ENCODE assay signal across 1 cellular context in the genomic region with DNA sequence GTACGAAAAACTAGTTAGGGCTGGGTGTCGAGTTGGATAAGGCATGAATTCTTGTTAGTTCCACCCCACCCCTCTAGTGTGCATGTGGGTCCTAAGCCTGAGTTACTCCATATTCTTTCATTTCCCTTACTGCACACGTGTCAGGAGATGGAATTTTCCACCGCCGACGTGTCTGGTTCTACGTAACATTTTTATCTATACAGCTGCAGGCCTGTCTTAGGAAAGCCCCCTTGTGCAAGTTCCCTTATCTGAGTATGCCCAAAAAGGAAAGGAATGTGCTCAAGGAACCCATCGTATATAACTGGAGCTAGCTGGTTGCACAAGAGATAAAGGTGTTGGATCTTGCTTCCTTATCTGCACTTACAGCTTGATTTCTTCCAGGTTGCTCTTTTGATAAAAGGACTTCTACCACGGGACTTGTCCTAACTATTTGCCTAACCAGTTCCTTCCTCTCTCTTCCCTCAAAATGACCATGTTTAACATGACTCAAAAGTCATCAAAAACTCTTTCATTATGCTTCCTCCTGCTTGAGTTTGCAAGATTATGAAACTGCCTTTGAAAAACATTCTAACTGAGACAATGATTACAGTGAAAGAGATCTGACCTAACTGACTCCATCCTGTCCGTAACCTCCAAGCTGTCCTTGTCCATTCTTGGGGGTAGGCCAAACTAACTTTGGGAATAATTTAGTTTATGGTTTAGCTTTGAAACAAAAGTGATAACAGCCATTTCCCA.
TF ChIP-seq lines count a peak whose summit lies in the region.

No MANE protein-coding gene starts in this region.

TF ChIP-seq in K562, 482 proteins besides CTCF, POLR2A, EP300 and RAD21 (continued from another document and continues in another):
- TF ChIP-seq ZNF696 (CRISPR knock-in tag; conservative IDR thresholded peaks at IDR 0.05) (peak; percentile 86), RBM14 (IDR thresholded peaks at IDR 0.05; ENCODE audit: borderline replicate concordance, insufficient read depth, low read depth, low read length) (no peak), RBM25 (IDR thresholded peaks at IDR 0.05; ENCODE audit: low read depth, low read length, severe bottlenecking) (no peak), DNMT1 (IDR thresholded peaks at IDR 0.05) (0 out of 2 replicates have a peak, but pooled peaks have one; percentile 13), ZNF75A (CRISPR knock-in tag; IDR thresholded peaks at IDR 0.05) (peak; percentile 96), TAF7 (tag; IDR thresholded peaks at IDR 0.05) (peak; percentile 94), MAFK (IDR thresholded peaks at IDR 0.05; ENCODE audit: low read length) (0 out of 2 replicates have a peak, but pooled peaks have one; percentile 7), BACH1 (tag; IDR thresholded peaks at IDR 0.05) (peak; percentile 99), RBM34 (IDR thresholded peaks at IDR 0.05; ENCODE audit: borderline replicate concordance, insufficient read depth, low read length) (no peak), SIN3A (IDR thresholded peaks at IDR 0.05; ENCODE audit: borderline replicate concordance in 2 of 2, control insufficient read depth in 1 of 2, low read depth in 2 of 2, low read length in 2 of 2) (no peak), SRF (CRISPR knock-in tag; IDR thresholded peaks at IDR 0.05) (peak; percentile 90 to 97), CBX8 (IDR thresholded peaks at IDR 0.05; ENCODE audit: borderline replicate concordance, extremely low read depth, low read depth, low read length, poor library complexity, severe bottlenecking) (no peak), ZKSCAN8 (CRISPR knock-in tag; IDR thresholded peaks at IDR 0.05) (peak; percentile 99), TEAD4 (IDR thresholded peaks at IDR 0.05; ENCODE audit: low read length) (peak; percentile 100), TEAD4 (CRISPR knock-in tag; IDR thresholded peaks at IDR 0.05; ENCODE audit: borderline replicate concordance) (0 out of 2 replicates have a peak, but pooled peaks have one; percentile 61), KLF16 (IDR thresholded peaks at IDR 0.05) (peak; percentile 100), ARID2 (IDR thresholded peaks at IDR 0.05) (0 out of 2 replicates have a peak, but pooled peaks have one; percentile 48), HNRNPH1 (optimal IDR thresholded peaks at IDR 0.05; ENCODE audit: low read depth, low read length) (no peak), CREM (IDR thresholded peaks at IDR 0.05; ENCODE audit: low read depth) (peak; percentile 95), MEF2A (IDR thresholded peaks at IDR 0.05; ENCODE audit: control insufficient read depth, low read depth, low read length) (peak; percentile 88), NR1H2 (CRISPR knock-in tag; IDR thresholded peaks at IDR 0.05) (no peak), NFE2 (IDR thresholded peaks at IDR 0.05; ENCODE audit: low read depth) (peak; percentile 63), NFYB (IDR thresholded peaks at IDR 0.05; ENCODE audit: extremely low read depth, insufficient read length) (no peak), POLR2AphosphoS5 (IDR thresholded peaks at IDR 0.05; ENCODE audit: control insufficient read depth, insufficient read depth, low read depth, low read length) (peak; percentile 99), XRCC3 (IDR thresholded peaks at IDR 0.05) (no peak), ERF (CRISPR knock-in tag; IDR thresholded peaks at IDR 0.05) (peak; percentile 99), HNRNPL (IDR thresholded peaks at IDR 0.05; ENCODE audit: low read depth, low read length) (no peak), ILF3 (IDR thresholded peaks at IDR 0.05; ENCODE audit: borderline replicate concordance) (0 out of 2 replicates have a peak, but pooled peaks have one; percentile 48), ZNF586 (CRISPR knock-in tag; conservative IDR thresholded peaks at IDR 0.05) (peak; percentile 93), GTF2F1 (IDR thresholded peaks at IDR 0.05; ENCODE audit: low read depth, low read length) (0 out of 2 replicates have a peak, but pooled peaks have one; percentile 21), ZC3H11A (IDR thresholded peaks at IDR 0.05; ENCODE audit: low read depth, low read length) (no peak), MIER1 (IDR thresholded peaks at IDR 0.05; ENCODE audit: low read depth) (peak; percentile 80; the same call in 1 of the 2 replicates), NR2C1 (IDR thresholded peaks at IDR 0.05) (peak; percentile 73), NR2C1 (tag; IDR thresholded peaks at IDR 0.05) (peak; percentile 96), ZNF408 (CRISPR knock-in tag; IDR thresholded peaks at IDR 0.05; ENCODE audit: low read depth) (peak; percentile 75; the same call in 1 of the 2 replicates), MAFF (IDR thresholded peaks at IDR 0.05; ENCODE audit: low read length) (no peak), SIX5 (IDR thresholded peaks at IDR 0.05; ENCODE audit: borderline replicate concordance in 1 of 2, insufficient read depth in 1 of 2, low read depth in 1 of 2, low read length in 2 of 2) (no peak), RNF2 (IDR thresholded peaks at IDR 0.05) (peak; percentile 98), LEF1 (IDR thresholded peaks at IDR 0.05) (peak; percentile 99), CBFA2T3 (IDR thresholded peaks at IDR 0.05) (peak; percentile 100), PML (IDR thresholded peaks at IDR 0.05; ENCODE audit: low read length) (peak; percentile 100), BRD4 (IDR thresholded peaks at IDR 0.05) (no peak)
- TF ChIP-seq, protein P1, sequence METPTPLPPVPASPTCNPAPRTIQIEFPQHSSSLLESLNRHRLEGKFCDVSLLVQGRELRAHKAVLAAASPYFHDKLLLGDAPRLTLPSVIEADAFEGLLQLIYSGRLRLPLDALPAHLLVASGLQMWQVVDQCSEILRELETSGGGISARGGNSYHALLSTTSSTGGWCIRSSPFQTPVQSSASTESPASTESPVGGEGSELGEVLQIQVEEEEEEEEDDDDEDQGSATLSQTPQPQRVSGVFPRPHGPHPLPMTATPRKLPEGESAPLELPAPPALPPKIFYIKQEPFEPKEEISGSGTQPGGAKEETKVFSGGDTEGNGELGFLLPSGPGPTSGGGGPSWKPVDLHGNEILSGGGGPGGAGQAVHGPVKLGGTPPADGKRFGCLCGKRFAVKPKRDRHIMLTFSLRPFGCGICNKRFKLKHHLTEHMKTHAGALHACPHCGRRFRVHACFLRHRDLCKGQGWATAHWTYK (CRISPR knock-in tag; IDR thresholded peaks at IDR 0.05): peak; percentile 100
- TF ChIP-seq, protein P2, sequence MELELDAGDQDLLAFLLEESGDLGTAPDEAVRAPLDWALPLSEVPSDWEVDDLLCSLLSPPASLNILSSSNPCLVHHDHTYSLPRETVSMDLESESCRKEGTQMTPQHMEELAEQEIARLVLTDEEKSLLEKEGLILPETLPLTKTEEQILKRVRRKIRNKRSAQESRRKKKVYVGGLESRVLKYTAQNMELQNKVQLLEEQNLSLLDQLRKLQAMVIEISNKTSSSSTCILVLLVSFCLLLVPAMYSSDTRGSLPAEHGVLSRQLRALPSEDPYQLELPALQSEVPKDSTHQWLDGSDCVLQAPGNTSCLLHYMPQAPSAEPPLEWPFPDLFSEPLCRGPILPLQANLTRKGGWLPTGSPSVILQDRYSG (tag; conservative IDR thresholded peaks at IDR 0.05; ENCODE audit: low read depth): peak; percentile 99
- TF ChIP-seq, protein P3, sequence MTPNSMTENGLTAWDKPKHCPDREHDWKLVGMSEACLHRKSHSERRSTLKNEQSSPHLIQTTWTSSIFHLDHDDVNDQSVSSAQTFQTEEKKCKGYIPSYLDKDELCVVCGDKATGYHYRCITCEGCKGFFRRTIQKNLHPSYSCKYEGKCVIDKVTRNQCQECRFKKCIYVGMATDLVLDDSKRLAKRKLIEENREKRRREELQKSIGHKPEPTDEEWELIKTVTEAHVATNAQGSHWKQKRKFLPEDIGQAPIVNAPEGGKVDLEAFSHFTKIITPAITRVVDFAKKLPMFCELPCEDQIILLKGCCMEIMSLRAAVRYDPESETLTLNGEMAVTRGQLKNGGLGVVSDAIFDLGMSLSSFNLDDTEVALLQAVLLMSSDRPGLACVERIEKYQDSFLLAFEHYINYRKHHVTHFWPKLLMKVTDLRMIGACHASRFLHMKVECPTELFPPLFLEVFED (CRISPR knock-in tag; conservative IDR thresholded peaks at IDR 0.05): peak; percentile 97
- TF ChIP-seq, protein P4, sequence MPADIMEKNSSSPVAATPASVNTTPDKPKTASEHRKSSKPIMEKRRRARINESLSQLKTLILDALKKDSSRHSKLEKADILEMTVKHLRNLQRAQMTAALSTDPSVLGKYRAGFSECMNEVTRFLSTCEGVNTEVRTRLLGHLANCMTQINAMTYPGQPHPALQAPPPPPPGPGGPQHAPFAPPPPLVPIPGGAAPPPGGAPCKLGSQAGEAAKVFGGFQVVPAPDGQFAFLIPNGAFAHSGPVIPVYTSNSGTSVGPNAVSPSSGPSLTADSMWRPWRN (IDR thresholded peaks at IDR 0.05; ENCODE audit: low read depth): peak; percentile 99
- TF ChIP-seq, protein P5, sequence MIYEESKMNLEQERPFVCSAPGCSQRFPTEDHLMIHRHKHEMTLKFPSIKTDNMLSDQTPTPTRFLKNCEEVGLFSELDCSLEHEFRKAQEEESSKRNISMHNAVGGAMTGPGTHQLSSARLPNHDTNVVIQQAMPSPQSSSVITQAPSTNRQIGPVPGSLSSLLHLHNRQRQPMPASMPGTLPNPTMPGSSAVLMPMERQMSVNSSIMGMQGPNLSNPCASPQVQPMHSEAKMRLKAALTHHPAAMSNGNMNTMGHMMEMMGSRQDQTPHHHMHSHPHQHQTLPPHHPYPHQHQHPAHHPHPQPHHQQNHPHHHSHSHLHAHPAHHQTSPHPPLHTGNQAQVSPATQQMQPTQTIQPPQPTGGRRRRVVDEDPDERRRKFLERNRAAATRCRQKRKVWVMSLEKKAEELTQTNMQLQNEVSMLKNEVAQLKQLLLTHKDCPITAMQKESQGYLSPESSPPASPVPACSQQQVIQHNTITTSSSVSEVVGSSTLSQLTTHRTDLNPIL (CRISPR knock-in tag; IDR thresholded peaks at IDR 0.05): peak; percentile 99
- TF ChIP-seq, protein P6, sequence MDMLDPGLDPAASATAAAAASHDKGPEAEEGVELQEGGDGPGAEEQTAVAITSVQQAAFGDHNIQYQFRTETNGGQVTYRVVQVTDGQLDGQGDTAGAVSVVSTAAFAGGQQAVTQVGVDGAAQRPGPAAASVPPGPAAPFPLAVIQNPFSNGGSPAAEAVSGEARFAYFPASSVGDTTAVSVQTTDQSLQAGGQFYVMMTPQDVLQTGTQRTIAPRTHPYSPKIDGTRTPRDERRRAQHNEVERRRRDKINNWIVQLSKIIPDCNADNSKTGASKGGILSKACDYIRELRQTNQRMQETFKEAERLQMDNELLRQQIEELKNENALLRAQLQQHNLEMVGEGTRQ (CRISPR knock-in tag; IDR thresholded peaks at IDR 0.05): peak; percentile 69; the same call in 1 of the 2 replicates
- TF ChIP-seq, protein P7, sequence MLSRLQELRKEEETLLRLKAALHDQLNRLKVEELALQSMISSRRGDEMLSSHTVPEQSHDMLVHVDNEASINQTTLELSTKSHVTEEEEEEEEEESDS (CRISPR knock-in tag; IDR thresholded peaks at IDR 0.05): peak; percentile 90
- TF ChIP-seq, protein P8, sequence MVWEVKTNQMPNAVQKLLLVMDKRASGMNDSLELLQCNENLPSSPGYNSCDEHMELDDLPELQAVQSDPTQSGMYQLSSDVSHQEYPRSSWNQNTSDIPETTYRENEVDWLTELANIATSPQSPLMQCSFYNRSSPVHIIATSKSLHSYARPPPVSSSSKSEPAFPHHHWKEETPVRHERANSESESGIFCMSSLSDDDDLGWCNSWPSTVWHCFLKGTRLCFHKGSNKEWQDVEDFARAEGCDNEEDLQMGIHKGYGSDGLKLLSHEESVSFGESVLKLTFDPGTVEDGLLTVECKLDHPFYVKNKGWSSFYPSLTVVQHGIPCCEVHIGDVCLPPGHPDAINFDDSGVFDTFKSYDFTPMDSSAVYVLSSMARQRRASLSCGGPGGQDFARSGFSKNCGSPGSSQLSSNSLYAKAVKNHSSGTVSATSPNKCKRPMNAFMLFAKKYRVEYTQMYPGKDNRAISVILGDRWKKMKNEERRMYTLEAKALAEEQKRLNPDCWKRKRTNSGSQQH (CRISPR knock-in tag; IDR thresholded peaks at IDR 0.05): peak; percentile 91; the same call in 1 of the 2 replicates
- TF ChIP-seq, protein P9, sequence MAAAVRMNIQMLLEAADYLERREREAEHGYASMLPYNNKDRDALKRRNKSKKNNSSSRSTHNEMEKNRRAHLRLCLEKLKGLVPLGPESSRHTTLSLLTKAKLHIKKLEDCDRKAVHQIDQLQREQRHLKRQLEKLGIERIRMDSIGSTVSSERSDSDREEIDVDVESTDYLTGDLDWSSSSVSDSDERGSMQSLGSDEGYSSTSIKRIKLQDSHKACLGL (CRISPR knock-in tag; IDR thresholded peaks at IDR 0.05; ENCODE audit: borderline replicate concordance, poor library complexity, severe bottlenecking): peak; percentile 99
- TF ChIP-seq, protein P10, sequence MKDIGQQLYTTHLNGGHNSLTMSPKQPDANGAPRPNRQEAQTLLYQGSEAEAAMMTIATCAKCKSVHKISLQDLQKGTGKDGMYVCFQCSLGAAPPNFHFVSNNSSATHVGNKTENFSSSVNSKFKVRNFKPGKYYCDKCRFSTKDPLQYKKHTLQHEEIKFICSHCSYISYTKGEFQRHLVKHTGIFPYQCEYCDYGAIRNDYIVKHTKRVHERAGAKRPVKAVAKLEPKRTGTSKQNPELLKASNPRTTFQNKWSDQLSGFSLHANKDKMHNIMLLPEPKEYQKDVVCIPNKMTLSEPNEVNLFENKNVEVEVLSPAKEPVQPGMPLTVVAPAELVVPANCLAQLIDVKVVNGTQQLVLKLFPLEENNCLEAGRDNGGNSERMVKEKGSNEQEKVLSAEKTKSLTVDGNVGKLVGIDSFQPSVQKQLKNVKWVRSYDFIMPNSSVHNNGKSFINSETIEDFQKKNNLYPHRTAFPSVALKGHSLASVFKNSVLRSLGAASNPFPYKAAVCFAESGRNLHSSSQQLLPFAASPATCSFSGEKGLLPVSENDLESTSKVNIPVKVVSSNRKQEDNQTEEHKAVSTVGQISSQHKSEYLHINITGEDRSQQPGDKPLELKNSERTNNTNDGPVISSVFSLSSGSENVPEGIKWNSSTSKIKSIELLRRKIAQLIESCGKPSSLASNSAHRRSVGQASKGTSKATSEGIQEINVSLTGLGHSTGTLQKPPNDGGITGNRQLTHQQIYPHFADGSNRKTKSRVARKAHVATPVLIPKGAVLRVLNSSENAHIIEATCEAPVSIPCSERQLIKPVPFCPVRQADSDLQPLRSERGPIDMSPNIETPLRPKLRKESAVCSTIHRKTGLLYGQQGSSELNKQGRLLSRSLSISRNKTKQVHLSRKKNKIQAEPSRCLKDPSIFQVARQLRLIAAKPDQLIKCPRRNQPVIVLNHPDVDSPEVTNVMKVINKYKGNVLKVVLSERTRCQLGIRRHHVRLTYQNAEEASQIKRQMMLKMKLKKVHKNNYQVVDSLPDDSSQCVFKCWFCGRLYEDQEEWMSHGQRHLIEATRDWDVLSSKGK (CRISPR knock-in tag; IDR thresholded peaks at IDR 0.05): peak; percentile 91
- TF ChIP-seq, protein P11, sequence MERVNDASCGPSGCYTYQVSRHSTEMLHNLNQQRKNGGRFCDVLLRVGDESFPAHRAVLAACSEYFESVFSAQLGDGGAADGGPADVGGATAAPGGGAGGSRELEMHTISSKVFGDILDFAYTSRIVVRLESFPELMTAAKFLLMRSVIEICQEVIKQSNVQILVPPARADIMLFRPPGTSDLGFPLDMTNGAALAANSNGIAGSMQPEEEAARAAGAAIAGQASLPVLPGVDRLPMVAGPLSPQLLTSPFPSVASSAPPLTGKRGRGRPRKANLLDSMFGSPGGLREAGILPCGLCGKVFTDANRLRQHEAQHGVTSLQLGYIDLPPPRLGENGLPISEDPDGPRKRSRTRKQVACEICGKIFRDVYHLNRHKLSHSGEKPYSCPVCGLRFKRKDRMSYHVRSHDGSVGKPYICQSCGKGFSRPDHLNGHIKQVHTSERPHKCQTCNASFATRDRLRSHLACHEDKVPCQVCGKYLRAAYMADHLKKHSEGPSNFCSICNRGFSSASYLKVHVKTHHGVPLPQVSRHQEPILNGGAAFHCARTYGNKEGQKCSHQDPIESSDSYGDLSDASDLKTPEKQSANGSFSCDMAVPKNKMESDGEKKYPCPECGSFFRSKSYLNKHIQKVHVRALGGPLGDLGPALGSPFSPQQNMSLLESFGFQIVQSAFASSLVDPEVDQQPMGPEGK (CRISPR knock-in tag; IDR thresholded peaks at IDR 0.05; ENCODE audit: borderline replicate concordance): peak; percentile 99
